Comparison of ENCODE assay signal across 26 cellular contexts in the genomic region with DNA sequence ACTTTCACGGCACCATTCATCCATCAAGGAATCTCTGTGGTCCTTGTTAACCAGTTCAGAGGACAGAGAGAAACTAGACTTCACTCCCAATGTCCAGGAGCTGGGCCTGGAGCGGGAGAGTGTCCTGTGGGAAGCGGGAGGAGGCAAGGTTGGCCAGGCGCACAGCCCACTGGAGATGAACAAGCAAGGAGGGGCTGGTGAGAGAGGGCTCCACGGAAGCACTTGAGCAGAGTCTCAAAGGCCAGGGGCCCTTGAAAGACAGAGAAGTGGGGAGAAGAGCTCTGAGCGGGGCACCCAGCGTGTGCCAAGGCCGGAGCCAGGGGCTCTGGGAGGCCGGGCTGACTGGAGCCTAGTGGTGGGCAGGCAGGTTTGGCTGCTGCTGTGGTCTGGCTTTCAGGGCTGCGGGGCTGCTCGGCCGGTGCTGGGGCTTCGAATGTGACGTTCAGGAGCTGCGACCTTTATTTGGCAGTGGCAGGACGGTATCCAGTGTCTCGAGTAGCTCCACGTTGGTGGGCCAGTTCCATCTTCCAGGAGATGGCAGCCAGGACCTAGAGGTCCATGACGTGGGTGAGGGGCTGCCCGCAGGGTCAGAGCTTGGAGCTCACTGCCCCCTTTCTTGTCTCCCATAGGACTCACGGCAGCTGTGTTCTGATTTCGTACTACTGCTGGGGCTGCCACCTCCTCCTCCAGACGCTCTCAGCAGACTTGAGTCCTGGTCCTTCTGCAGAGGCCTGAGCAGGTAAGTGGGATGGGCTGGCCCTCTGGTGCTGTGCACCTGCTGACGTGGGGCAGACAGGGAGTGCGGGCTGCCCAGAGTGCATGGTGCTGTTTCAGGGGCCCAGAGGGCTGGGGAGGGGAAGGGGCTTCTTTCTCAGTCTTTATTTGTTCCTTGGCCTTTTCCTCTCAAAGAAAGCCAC. TPM values are rescaled to one million over a fixed set of nuclear protein-coding genes. Genes with fewer than 3 reads are reported as not detected.
DNase-seq lines count a peak whose midpoint lies in the region; ATAC-seq, FAIRE-seq and TF ChIP-seq lines count a peak whose summit lies in the region.
"Had no signal": no experiment of that assay in that cellular context is flagged by ENCODE, and none has a peak within 500 bp of the region (broad histone marks: within the 10 kb centered on the region; RNA-seq: fewer than 3 reads in every experiment).

No MANE protein-coding gene starts in this region.

- H3K9ac ChIP-seq in K562 (ENCODE audit: insufficient read depth in 1 of 2, low read depth in 2 of 2, low read length in 2 of 2), result peak overlapping the region in 1 of 2 experiments; percentile 38; a peak in 1 of 4 replicates
- H3K9ac ChIP-seq: SK-N-SH had no signal

- H3K4me2 ChIP-seq in K562 (ENCODE audit: insufficient read depth, low read length), result no peak overlapping the region
- H3K4me2 ChIP-seq: SK-N-SH had no signal

- peaks cover 0 to 98% of the 10 kb centered on the region in 2 donors for H3K4me1 ChIP-seq in right atrium auricular region
- peaks cover 35 to 42% of the 10 kb centered on the region in 2 experiments for H3K4me1 ChIP-seq in K562 (replicated peaks in 1 of 2; ENCODE audit: control insufficient read depth in 2 of 2, insufficient read depth in 2 of 2, low read length in 2 of 2)
- H3K4me1 ChIP-seq in upper lobe of right lung, result peaks cover 48% of the 10 kb centered on the region

- no peak for TF ChIP-seq EP300 in K562 (IDR thresholded peaks at IDR 0.05; ENCODE audit: low read length)

- TF ChIP-seq POLR2A in K562 (conservative IDR thresholded peaks at IDR 0.05), result no peak

- peaks cover 2% of the 10 kb centered on the region; the same call in 1 of the 2 replicates for H4K20me1 ChIP-seq in K562 (replicated peaks; ENCODE audit: control insufficient read depth, insufficient read depth, low read length)

- no peaks in the 10 kb centered on the region for H3K9me3 ChIP-seq in right atrium auricular region
- no peaks in the 10 kb centered on the region for H3K9me3 ChIP-seq in K562 (replicated peaks; ENCODE audit: control insufficient read depth, insufficient read depth, low read depth, low read length)
- H3K9me3 ChIP-seq in upper lobe of right lung, result no peaks in the 10 kb centered on the region
- H3K9me3 ChIP-seq: gastroesophageal sphincter, SK-N-SH had no signal

- H3K27me3 ChIP-seq in right atrium auricular region, result no peaks in the 10 kb centered on the region
- H3K27me3 ChIP-seq in K562 (ENCODE audit: control insufficient read depth in 2 of 2, insufficient read depth in 2 of 2, low read length in 2 of 2), result no peaks in the 10 kb centered on the region
- H3K27me3 ChIP-seq in upper lobe of right lung, result no peaks in the 10 kb centered on the region
- H3K27me3 ChIP-seq: gastroesophageal sphincter had no signal

- no peaks in the 10 kb centered on the region for H3K9me1 ChIP-seq in K562 (ENCODE audit: control insufficient read depth, insufficient read depth, low read length)

- CTCF ChIA-PET in K562 (lab: Yijun Ruan, JAX; ENCODE audit: low intra/inter-chr PET ratio), result no interaction called here

- DNase-seq in right atrium auricular region (ENCODE audit: low spot score) (no peak), left ventricle myocardium superior (no peak), K562 (ENCODE audit: extremely low read depth in 1 of 4, low spot score in 3 of 4) (no peak), upper lobe of right lung (no peak), COLO829 (ENCODE audit: low spot score) (no peak), HTR-8/SVneo (ENCODE audit: insufficient read length, low spot score) (no peak)
- DNase-seq: activated CD4-positive, alpha-beta T cell treated with anti-CD3 and anti-CD28 coated beads, Interleukin-2, amount 50 U/mL, for 4 hours; activated CD8-positive, alpha-beta memory T cell treated with anti-CD3 and anti-CD28 coated beads, Interleukin-2, amount 10 ng/mL, durations not matched to agents 7 days and 5 days; activated naive CD4-positive, alpha-beta T cell; activated naive CD8-positive, alpha-beta T cell treated with anti-CD3 and anti-CD28 coated beads, Interleukin-2, amount 50 U/mL, for 24 hours; activated T-cell treated with anti-CD3 and anti-CD28 coated beads, Interleukin-2, amount 50 U/mL, for 4 hours; AML-193; CD8-positive, alpha-beta T cell; Kasumi-1; NCI-H1417 treated with DMSO at 0.1 percent for 48 hours; NCI-H2081; NCI-H524 treated with DMSO at 0.1 percent for 48 hours; SK-N-SH; stimulated activated naive B cell treated with anti-CD40 and anti-IgM and Interleukin-4, amounts not matched to agents 10 μg/mL and 1 μg/mL and 100 μg/mL, for 72 hours had no signal

- TF ChIP-seq RAD21 in K562 (CRISPR knock-in tag; conservative IDR thresholded peaks at IDR 0.05 in 1 of 2, IDR thresholded peaks at IDR 0.05 in 1 of 2), result no peak

- TF ChIP-seq CTCF in right atrium auricular region (IDR thresholded peaks at IDR 0.05) (no peak), K562 (IDR thresholded peaks at IDR 0.05 in 2 of 3, conservative IDR thresholded peaks at IDR 0.05 in 1 of 3; ENCODE audit: insufficient read depth in 2 of 3, low read depth in 1 of 3, low read length in 3 of 3) (no peak), nephron (IDR thresholded peaks at IDR 0.05; ENCODE audit: unreplicated experiment in 3 of 3) (no peak), upper lobe of right lung (IDR thresholded peaks at IDR 0.05) (no peak)

- BruUV-seq in K562 (replicated peaks; lab: Mats Ljungman, UMichigan), result no TSS peak

- H3K4me3 Mint-ChIP-seq in nephron, result no peak overlapping the region
- H3K4me3 Mint-ChIP-seq: activated CD8-positive, alpha-beta memory T cell treated with anti-CD3 and anti-CD28 coated beads, Interleukin-2, amount 10 ng/mL, durations not matched to agents 7 days and 5 days; activated naive CD8-positive, alpha-beta T cell treated with anti-CD3 and anti-CD28 coated beads, Interleukin-2, amount 50 U/mL, for 24 hours; activated T-cell treated with anti-CD3 and anti-CD28 coated beads, Interleukin-2, amount 50 U/mL, for 4 hours; CD8-positive, alpha-beta T cell; stimulated activated naive B cell treated with anti-CD40 and anti-IgM and Interleukin-4, amounts not matched to agents 10 μg/mL and 1 μg/mL and 100 μg/mL, for 72 hours; T-helper 1 cell treated with Interleukin-12 subunit alpha and Interleukin-12 subunit beta and Interleukin-4 antibody, amounts not matched to agents 30 μg/mL and 1 μg/mL, for 36 hours had no signal

- peaks cover 65% of the 10 kb centered on the region for H3K4me1 Mint-ChIP-seq in nephron

- no peak for ATAC-seq in left ventricle myocardium superior
- ATAC-seq in K562, result no peak
- peak; percentile 33 for ATAC-seq in upper lobe of right lung
- ATAC-seq in HG02588 (IDR thresholded peaks at IDR 0.05; ENCODE audit: unreplicated experiment), result no peak
- ATAC-seq: activated CD8-positive, alpha-beta memory T cell treated with anti-CD3 and anti-CD28 coated beads, Interleukin-2, amount 10 ng/mL, durations not matched to agents 7 days and 5 days; activated naive CD8-positive, alpha-beta T cell treated with anti-CD3 and anti-CD28 coated beads, Interleukin-2, amount 50 U/mL, for 24 hours; activated T-cell treated with anti-CD3 and anti-CD28 coated beads, Interleukin-2, amount 50 U/mL, for 4 hours; CD8-positive, alpha-beta T cell; gastroesophageal sphincter; stimulated activated naive B cell treated with anti-CD40 and anti-IgM and Interleukin-4, amounts not matched to agents 10 μg/mL and 1 μg/mL and 100 μg/mL, for 72 hours had no signal

- peak overlapping the region; percentile 49 to 66 (median 49) for H3K27ac Mint-ChIP-seq in nephron
- H3K27ac Mint-ChIP-seq: activated CD8-positive, alpha-beta memory T cell treated with anti-CD3 and anti-CD28 coated beads, Interleukin-2, amount 10 ng/mL, durations not matched to agents 7 days and 5 days; activated naive CD8-positive, alpha-beta T cell treated with anti-CD3 and anti-CD28 coated beads, Interleukin-2, amount 50 U/mL, for 24 hours; CD8-positive, alpha-beta T cell; stimulated activated naive B cell treated with anti-CD40 and anti-IgM and Interleukin-4, amounts not matched to agents 10 μg/mL and 1 μg/mL and 100 μg/mL, for 72 hours; T-helper 1 cell treated with Interleukin-12 subunit alpha and Interleukin-12 subunit beta and Interleukin-4 antibody, amounts not matched to agents 30 μg/mL and 1 μg/mL, for 36 hours had no signal

- H3K36me3 Mint-ChIP-seq in nephron (ENCODE audit: low read depth), result peaks cover 35% of the 10 kb centered on the region
- H3K36me3 Mint-ChIP-seq: activated CD8-positive, alpha-beta memory T cell treated with anti-CD3 and anti-CD28 coated beads, Interleukin-2, amount 10 ng/mL, durations not matched to agents 7 days and 5 days had no signal

- H3K79me2 ChIP-seq in K562 (ENCODE audit: control insufficient read depth, insufficient read depth, low read length), result peaks cover 32% of the 10 kb centered on the region

- FAIRE-seq in K562 (lab: Jason Lieb, UNC) (no peak), HTR-8/SVneo (lab: Jason Lieb, UNC) (no peak)
- FAIRE-seq: TTC549, urothelium cell line had no signal

- no peaks in the 10 kb centered on the region for H3K9me3 Mint-ChIP-seq in nephron
- H3K9me3 Mint-ChIP-seq: activated naive CD8-positive, alpha-beta T cell treated with anti-CD3 and anti-CD28 coated beads, Interleukin-2, amount 50 U/mL, for 24 hours; activated T-cell treated with anti-CD3 and anti-CD28 coated beads, Interleukin-2, amount 50 U/mL, for 4 hours; CD8-positive, alpha-beta T cell; stimulated activated naive B cell treated with anti-CD40 and anti-IgM and Interleukin-4, amounts not matched to agents 10 μg/mL and 1 μg/mL and 100 μg/mL, for 72 hours; T-helper 1 cell treated with Interleukin-12 subunit alpha and Interleukin-12 subunit beta and Interleukin-4 antibody, amounts not matched to agents 30 μg/mL and 1 μg/mL, for 36 hours had no signal

- in situ Hi-C loops in K562 (cut with MboI), result no loop called here

- H3K27me3 Mint-ChIP-seq in nephron (ENCODE audit: low read depth), result no peaks in the 10 kb centered on the region
- H3K27me3 Mint-ChIP-seq: activated CD8-positive, alpha-beta memory T cell treated with anti-CD3 and anti-CD28 coated beads, Interleukin-2, amount 10 ng/mL, durations not matched to agents 7 days and 5 days; activated naive CD8-positive, alpha-beta T cell treated with anti-CD3 and anti-CD28 coated beads, Interleukin-2, amount 50 U/mL, for 24 hours had no signal

- H3K27ac ChIP-seq in right atrium auricular region (peak overlapping the region; percentile 86 to 92), K562 (ENCODE audit: extremely low read depth, low read depth, low read length) (no peak overlapping the region), upper lobe of right lung (peak overlapping the region; percentile 4)
- H3K27ac ChIP-seq: HL-60 had no signal

- H3K4me3 ChIP-seq in right atrium auricular region (no peak overlapping the region), K562 (no peak overlapping the region), upper lobe of right lung (no peak overlapping the region)
- H3K4me3 ChIP-seq: gastroesophageal sphincter had no signal

- H2AFZ ChIP-seq in K562 (ENCODE audit: low read depth, low read length), result no peak overlapping the region

- POLR2A ChIA-PET in K562 (lab: Yijun Ruan, JAX), result interaction anchor here (0.6 to 1.2 kb wide), 3 partner anchors 9 to 56 kb away, joined by 4 read pairs; no protein-coding TSS in a partner anchor

- intact Hi-C loops in left ventricle myocardium superior (cut with micrococcal nuclease) (no loop called here), K562 (cut with micrococcal nuclease) (no loop called here), upper lobe of right lung (cut with DNase I) (no loop called here)

- WGBS in K562 (ENCODE audit: insufficient coverage, low coverage, missing lambda C conversion rate), result 90% methylated on average over 25 of the region's 25 CpGs

- H3K36me3 ChIP-seq in right atrium auricular region (peaks cover 28% of the 10 kb centered on the region), K562 (ENCODE audit: control insufficient read depth, insufficient read depth, low read length) (peaks cover 34% of the 10 kb centered on the region; the same call in 1 of the 3 replicates), upper lobe of right lung (peaks cover 42% of the 10 kb centered on the region)

RNA-seq across cellular contexts. Expression of a gene that starts 49.8 kb away (rescaled TPM):
- total RNA-seq in right atrium auricular region, result 10 to 100 TPM; 59.3 to 71.0 TPM
- total RNA-seq in left ventricle myocardium superior, result 49.5 TPM
- 31.4 and 71.8 TPM in 2 replicates for total RNA-seq in K562 (2011; cell fraction: chromatin; rRNA removed; ENCODE audit: low replicate concordance)
- total RNA-seq in K562 (2011; cell fraction: nucleolus; rRNA removed), result 28.6 and 32.2 TPM in 2 replicates
- 31.8 and 38.1 TPM in 2 replicates for total RNA-seq in K562 (2011; cell fraction: nucleoplasm; rRNA removed)
- total RNA-seq in K562 (2014; rRNA removed), result 7.0 and 7.7 TPM in 2 replicates
- total RNA-seq in K562 (2014; rRNA removed; fragmentation: Illumina TruSeq; extraction: Trizol), result 2.6 and 2.8 TPM in 2 replicates
- total RNA-seq in K562 (2015; rRNA removed; fragmentation: Illumina TruSeq; extraction: Trizol), result 4.3 and 5.0 TPM in 2 replicates
- 30.3 and 37.3 TPM in 2 replicates for total RNA-seq in K562 (2021)
- polyA plus RNA-seq in K562 (2011; rRNA removed), result 3.6 and 6.2 TPM in 2 replicates
- polyA plus RNA-seq in K562 (2011; cell fraction: cytosol; rRNA removed), result 5.2 and 5.4 TPM in 2 replicates
- 18.9 and 30.6 TPM in 2 replicates for polyA plus RNA-seq in K562 (2011; cell fraction: nucleus; rRNA removed)
- 23.3 and 39.2 TPM in 2 replicates for polyA plus RNA-seq in K562 (2012)
- 22.9 and 25.1 TPM in 2 replicates for polyA plus RNA-seq in K562 (2014; fragmentation: Illumina TruSeq; extraction: Trizol)
- 1 to 10 TPM; 1.0 to 1.9 TPM for polyA plus RNA-seq in K562 (2014; fragmentation: Nextera tagmentation; extraction: Ambion mirVana)
- 11.0 and 11.7 TPM in 2 replicates for polyA plus RNA-seq in K562 (2014; rRNA removed)
- polyA minus RNA-seq in K562 (2011; rRNA and poly(A)+ RNA removed), result 5.8 and 6.7 TPM in 2 replicates
- polyA minus RNA-seq in K562 (2011; cell fraction: cytosol; rRNA and poly(A)+ RNA removed), result 14.9 and 22.3 TPM in 2 replicates
- polyA minus RNA-seq in K562 (2011; cell fraction: nucleus; rRNA and poly(A)+ RNA removed), result 17.6 and 22.4 TPM in 2 replicates
- total RNA-seq in upper lobe of right lung, result 84.7 TPM
